8 cellular contexts compared by ENCODE assay signal in genomic region chr17:66190738-66191606, GRCh38. TPM values are rescaled to one million over a fixed set of nuclear protein-coding genes. Genes with fewer than 3 reads are reported as not detected.
DNase-seq lines count a peak whose midpoint lies in the region; ATAC-seq and TF ChIP-seq lines count a peak whose summit lies in the region.

No MANE protein-coding gene starts in this region.

- peak overlapping the region; percentile 83 for H2AFZ ChIP-seq in trophoblast cell (ENCODE audit: insufficient read depth, low read length, poor library complexity)

- H4K12ac ChIP-seq in trophoblast cell (ENCODE audit: low read depth, low read length): no peak overlapping the region

- no peak for TF ChIP-seq CTCF in WTC11 (IDR thresholded peaks at IDR 0.05)

- peaks cover 5% of the 10 kb centered on the region for H3K79me2 ChIP-seq in trophoblast cell (ENCODE audit: control insufficient read depth, insufficient read depth, low read length, poor library complexity)

- no peak overlapping the region for H3K4ac ChIP-seq in trophoblast cell (ENCODE audit: low read depth, low read length)

- H3K36me3 ChIP-seq in trophoblast cell (ENCODE audit: control insufficient read depth in 1 of 2, insufficient read depth in 2 of 2, low read length in 2 of 2): no peaks in the 10 kb centered on the region

- CTCF ChIA-PET in WTC11 (lab: Charles Lee): interaction anchor here (1.4 to 1.5 kb wide), 2 partner anchors 11 to 484 kb away, joined by 3 to 6 read pairs; no protein-coding TSS in a partner anchor

- peaks cover 6% of the 10 kb centered on the region for H3K79me1 ChIP-seq in trophoblast cell (ENCODE audit: low read length)

- H2BK5ac ChIP-seq in trophoblast cell (ENCODE audit: low read depth, low read length, poor library complexity): no peak overlapping the region

- H3K4me1 Mint-ChIP-seq in WTC11: peaks cover 9% of the 10 kb centered on the region

- H3K14ac ChIP-seq in trophoblast cell (ENCODE audit: low read length): peak overlapping the region; percentile 40

- H2AK5ac ChIP-seq in trophoblast cell (ENCODE audit: low read length): no peak overlapping the region

- H3K18ac ChIP-seq in trophoblast cell (ENCODE audit: low read length): peak overlapping the region; percentile 46

- no peaks in the 10 kb centered on the region for H3K9me3 ChIP-seq in trophoblast cell (ENCODE audit: insufficient read depth, low read depth, low read length)

- H2BK120ac ChIP-seq in trophoblast cell (ENCODE audit: insufficient read depth, low read length, poor library complexity): no peak overlapping the region

- DNase-seq in activated naive CD4-positive, alpha-beta T cell treated with Interleukin-2 at 50 U/mL for 16 hours: peak; percentile 6
- no peak for DNase-seq in activated naive CD4-positive, alpha-beta T cell (lab: John Stamatoyannopoulos, UW)
- no peak for DNase-seq in WTC11 (ENCODE audit: low spot score)
- DNase-seq in glomerular visceral epithelial cell (ENCODE audit: extremely low spot score): peak; percentile 41
- DNase-seq in trophoblast cell: peak in 1 of 2 donors; percentile 8
- no peak for DNase-seq in NCI-H1417 treated with DMSO at 0.1 percent for 48 hours (lab: John Stamatoyannopoulos, UW)

- no peaks in the 10 kb centered on the region for H3K9me3 Mint-ChIP-seq in WTC11

- H3K4me2 ChIP-seq in trophoblast cell (ENCODE audit: low read length): peak overlapping the region; percentile 53

- peak overlapping the region; percentile 82 for H3K4me3 Mint-ChIP-seq in WTC11

- POLR2A ChIA-PET in WTC11 (lab: Charles Lee): interaction anchor here (0.5 to 0.6 kb wide), 2 partner anchors 488 to 632 kb away, joined by 3 to 5 read pairs; no protein-coding TSS in a partner anchor

- no peak overlapping the region for H4K91ac ChIP-seq in trophoblast cell (ENCODE audit: low read depth, low read length)

- ATAC-seq in WTC11 (no peak), HG02588 (IDR thresholded peaks at IDR 0.05; ENCODE audit: unreplicated experiment) (no peak), GM19455 (IDR thresholded peaks at IDR 0.05; ENCODE audit: unreplicated experiment) (no peak)

- H3K27ac Mint-ChIP-seq in WTC11: no peak overlapping the region

- H3K4me1 ChIP-seq in trophoblast cell (ENCODE audit: control insufficient read depth in 1 of 2, insufficient read depth in 2 of 2, low read length in 2 of 2): peaks cover 0 to 4% of the 10 kb centered on the region in 2 experiments

- H3K36me3 Mint-ChIP-seq in WTC11: no peaks in the 10 kb centered on the region

- H3K9ac ChIP-seq in trophoblast cell (ENCODE audit: low read length): no peak overlapping the region

- H3K4me3 ChIP-seq in trophoblast cell (ENCODE audit: low read depth, low read length): peak overlapping the region; percentile 76

- H3K27me3 ChIP-seq in trophoblast cell (ENCODE audit: insufficient read depth, low read length): no peaks in the 10 kb centered on the region

- no CpG with 5 or more reads among the region's 18 CpGs for WGBS in trophoblast cell (ENCODE audit: extremely low coverage, insufficient coverage, insufficient read length)

- peak overlapping the region; percentile 36 for H4K8ac ChIP-seq in trophoblast cell (ENCODE audit: low read depth, low read length)

- no peak overlapping the region for H3K23ac ChIP-seq in trophoblast cell (ENCODE audit: low read length)

- H2BK12ac ChIP-seq in trophoblast cell (ENCODE audit: low read length): no peak overlapping the region

- H3K27me3 Mint-ChIP-seq in WTC11 (ENCODE audit: low read depth): peaks cover 10% of the 10 kb centered on the region

- no peak overlapping the region for H3K27ac ChIP-seq in trophoblast cell (ENCODE audit: low read depth, low read length)

TF ChIP-seq in WTC11, 78 proteins besides CTCF, POLR2A, EP300 and RAD21:
- TF ChIP-seq E2F4 (CRISPR knock-in tag; IDR thresholded peaks at IDR 0.05; ENCODE audit: borderline replicate concordance, low read depth) (no peak), ZNF532 (CRISPR knock-in tag; IDR thresholded peaks at IDR 0.05; ENCODE audit: borderline replicate concordance) (no peak), ELF4 (CRISPR knock-in tag; IDR thresholded peaks at IDR 0.05; ENCODE audit: low read depth) (no peak)

RNA-seq across cellular contexts. Expression of gene CEP112, which starts 1.0 kb away (rescaled TPM):
- 4.4 to 6.1 TPM (median 5.3 TPM) in 3 replicates for total RNA-seq in WTC11 (2021)
- 2.0 and 2.7 TPM in 2 replicates for polyA plus RNA-seq in trophoblast cell (2013)

RNA-seq across cellular contexts. Expression of gene APOH, which starts 38.2 kb away (rescaled TPM):
- 0.96 to 1.9 TPM (median 1.2 TPM) in 3 replicates for total RNA-seq in WTC11 (2021)
- polyA plus RNA-seq in trophoblast cell (2013): not detected in 2 replicates

Comparison
In these comparisons a context has a peak if more than half of its experiments do, and no peak if none do; other contexts are left out.
1. DNase-seq: peak in activated naive CD4-positive, alpha-beta T cell treated with Interleukin-2 at 50 U/mL for 16 hours (single experiment) and glomerular visceral epithelial cell (single experiment); none in activated naive CD4-positive, alpha-beta T cell (0 of 4), WTC11 (single experiment) and NCI-H1417 treated with DMSO at 0.1 percent for 48 hours (single experiment).